1 cellular context compared by ENCODE assay signal in the genomic region with DNA sequence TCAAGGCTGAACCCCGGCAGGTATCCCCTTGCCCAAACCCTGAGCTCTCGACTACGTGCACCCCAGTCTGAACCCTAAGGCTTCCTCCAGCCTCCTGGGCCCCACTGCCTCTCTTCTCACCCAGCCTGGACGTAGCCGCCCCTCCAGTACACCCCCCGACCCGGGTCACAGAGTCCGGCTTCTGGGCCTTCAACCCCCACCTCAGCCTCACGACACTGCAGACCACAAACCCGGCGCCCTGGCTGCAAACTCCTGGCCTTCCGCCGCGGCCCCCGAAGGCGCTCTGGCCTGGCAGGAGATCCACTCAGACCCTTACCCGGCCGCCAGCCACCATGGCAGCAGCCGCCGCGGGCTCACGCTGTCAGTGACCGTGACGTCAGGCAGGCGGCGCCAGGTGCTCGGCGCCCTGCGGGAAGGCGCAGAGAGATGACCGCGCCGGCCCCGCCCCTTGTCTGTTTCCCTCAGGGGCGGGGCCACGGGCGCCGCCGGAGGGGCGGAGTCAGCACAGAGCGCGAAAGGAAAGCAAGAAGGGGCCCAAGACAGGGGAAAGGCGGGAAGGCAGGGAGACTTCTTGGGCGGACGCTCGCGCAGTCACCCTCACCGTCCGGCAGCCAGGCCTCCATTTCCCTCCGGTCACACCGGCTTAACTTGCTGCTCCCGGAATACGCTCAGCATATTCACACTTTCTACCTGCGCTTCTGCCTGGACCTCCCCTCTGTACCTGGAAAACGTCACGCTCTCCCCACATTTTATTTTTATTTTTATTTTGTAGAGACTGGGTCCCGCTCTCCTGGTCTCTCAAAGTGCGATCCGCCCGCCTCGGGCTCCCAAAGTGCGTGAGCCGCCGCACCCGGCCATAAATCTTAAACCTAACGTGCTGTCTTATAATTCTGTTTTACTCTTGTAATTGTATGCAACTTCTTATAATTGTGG.
TF ChIP-seq lines count a peak whose summit lies in the region.

A gene with protein sequence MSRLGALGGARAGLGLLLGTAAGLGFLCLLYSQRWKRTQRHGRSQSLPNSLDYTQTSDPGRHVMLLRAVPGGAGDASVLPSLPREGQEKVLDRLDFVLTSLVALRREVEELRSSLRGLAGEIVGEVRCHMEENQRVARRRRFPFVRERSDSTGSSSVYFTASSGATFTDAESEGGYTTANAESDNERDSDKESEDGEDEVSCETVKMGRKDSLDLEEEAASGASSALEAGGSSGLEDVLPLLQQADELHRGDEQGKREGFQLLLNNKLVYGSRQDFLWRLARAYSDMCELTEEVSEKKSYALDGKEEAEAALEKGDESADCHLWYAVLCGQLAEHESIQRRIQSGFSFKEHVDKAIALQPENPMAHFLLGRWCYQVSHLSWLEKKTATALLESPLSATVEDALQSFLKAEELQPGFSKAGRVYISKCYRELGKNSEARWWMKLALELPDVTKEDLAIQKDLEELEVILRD (minus strand): TSS at position 372 of the 933 bp plus-strand sequence. CDS start 471 bp downstream, outside the sequence.

TF ChIP-seq in HEK293, 187 proteins besides CTCF, POLR2A, EP300 and RAD21 (continued from another document and continues in another):
- TF ChIP-seq, protein P1, sequence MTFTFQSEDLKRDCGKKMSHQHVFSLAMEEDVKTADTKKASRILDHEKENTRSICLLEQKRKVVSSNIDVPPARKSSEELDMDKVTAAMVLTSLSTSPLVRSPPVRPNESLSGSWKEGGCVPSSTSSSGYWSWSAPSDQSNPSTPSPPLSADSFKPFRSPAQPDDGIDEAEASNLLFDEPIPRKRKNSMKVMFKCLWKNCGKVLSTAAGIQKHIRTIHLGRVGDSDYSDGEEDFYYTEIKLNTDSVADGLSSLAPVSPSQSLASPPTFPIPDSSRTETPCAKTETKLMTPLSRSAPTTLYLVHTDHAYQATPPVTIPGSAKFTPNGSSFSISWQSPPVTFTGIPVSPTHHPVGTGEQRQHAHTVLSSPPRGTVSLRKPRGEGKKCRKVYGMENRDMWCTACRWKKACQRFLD (tag by site-specific recombination; IDR thresholded peaks at IDR 0.05), result no peak
- TF ChIP-seq KLF7 (tag by site-specific recombination; IDR thresholded peaks at IDR 0.05; ENCODE audit: borderline replicate concordance), result 0 out of 2 replicates have a peak, but pooled peaks have one; percentile 47
- TF ChIP-seq ZNF174 (tag by site-specific recombination; IDR thresholded peaks at IDR 0.05), result no peak
- no peak for TF ChIP-seq OVOL3 (tag by site-specific recombination; IDR thresholded peaks at IDR 0.05)
- TF ChIP-seq ZBTB7A (tag by site-specific recombination; IDR thresholded peaks at IDR 0.05; ENCODE audit: low read depth), result no peak; the same call in 1 of the 2 replicates
- no peak for TF ChIP-seq ZNF521 (tag by site-specific recombination; IDR thresholded peaks at IDR 0.05)
- no peak for TF ChIP-seq TCF7L2 (IDR thresholded peaks at IDR 0.05; ENCODE audit: borderline replicate concordance, low read depth, low read length)
- TF ChIP-seq ZEB2 (tag by site-specific recombination; IDR thresholded peaks at IDR 0.05), result peak; percentile 85
- TF ChIP-seq ZNF239 (tag by site-specific recombination; IDR thresholded peaks at IDR 0.05), result no peak
- TF ChIP-seq KLF8 (tag by site-specific recombination; IDR thresholded peaks at IDR 0.05), result peak; percentile 88
- no peak for TF ChIP-seq ZFP37 (tag by site-specific recombination; IDR thresholded peaks at IDR 0.05)
- TF ChIP-seq, protein P2, sequence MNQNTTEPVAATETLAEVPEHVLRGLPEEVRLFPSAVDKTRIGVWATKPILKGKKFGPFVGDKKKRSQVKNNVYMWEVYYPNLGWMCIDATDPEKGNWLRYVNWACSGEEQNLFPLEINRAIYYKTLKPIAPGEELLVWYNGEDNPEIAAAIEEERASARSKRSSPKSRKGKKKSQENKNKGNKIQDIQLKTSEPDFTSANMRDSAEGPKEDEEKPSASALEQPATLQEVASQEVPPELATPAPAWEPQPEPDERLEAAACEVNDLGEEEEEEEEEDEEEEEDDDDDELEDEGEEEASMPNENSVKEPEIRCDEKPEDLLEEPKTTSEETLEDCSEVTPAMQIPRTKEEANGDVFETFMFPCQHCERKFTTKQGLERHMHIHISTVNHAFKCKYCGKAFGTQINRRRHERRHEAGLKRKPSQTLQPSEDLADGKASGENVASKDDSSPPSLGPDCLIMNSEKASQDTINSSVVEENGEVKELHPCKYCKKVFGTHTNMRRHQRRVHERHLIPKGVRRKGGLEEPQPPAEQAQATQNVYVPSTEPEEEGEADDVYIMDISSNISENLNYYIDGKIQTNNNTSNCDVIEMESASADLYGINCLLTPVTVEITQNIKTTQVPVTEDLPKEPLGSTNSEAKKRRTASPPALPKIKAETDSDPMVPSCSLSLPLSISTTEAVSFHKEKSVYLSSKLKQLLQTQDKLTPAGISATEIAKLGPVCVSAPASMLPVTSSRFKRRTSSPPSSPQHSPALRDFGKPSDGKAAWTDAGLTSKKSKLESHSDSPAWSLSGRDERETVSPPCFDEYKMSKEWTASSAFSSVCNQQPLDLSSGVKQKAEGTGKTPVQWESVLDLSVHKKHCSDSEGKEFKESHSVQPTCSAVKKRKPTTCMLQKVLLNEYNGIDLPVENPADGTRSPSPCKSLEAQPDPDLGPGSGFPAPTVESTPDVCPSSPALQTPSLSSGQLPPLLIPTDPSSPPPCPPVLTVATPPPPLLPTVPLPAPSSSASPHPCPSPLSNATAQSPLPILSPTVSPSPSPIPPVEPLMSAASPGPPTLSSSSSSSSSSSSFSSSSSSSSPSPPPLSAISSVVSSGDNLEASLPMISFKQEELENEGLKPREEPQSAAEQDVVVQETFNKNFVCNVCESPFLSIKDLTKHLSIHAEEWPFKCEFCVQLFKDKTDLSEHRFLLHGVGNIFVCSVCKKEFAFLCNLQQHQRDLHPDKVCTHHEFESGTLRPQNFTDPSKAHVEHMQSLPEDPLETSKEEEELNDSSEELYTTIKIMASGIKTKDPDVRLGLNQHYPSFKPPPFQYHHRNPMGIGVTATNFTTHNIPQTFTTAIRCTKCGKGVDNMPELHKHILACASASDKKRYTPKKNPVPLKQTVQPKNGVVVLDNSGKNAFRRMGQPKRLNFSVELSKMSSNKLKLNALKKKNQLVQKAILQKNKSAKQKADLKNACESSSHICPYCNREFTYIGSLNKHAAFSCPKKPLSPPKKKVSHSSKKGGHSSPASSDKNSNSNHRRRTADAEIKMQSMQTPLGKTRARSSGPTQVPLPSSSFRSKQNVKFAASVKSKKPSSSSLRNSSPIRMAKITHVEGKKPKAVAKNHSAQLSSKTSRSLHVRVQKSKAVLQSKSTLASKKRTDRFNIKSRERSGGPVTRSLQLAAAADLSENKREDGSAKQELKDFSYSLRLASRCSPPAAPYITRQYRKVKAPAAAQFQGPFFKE (tag by site-specific recombination; IDR thresholded peaks at IDR 0.05; ENCODE audit: borderline replicate concordance), result no peak
- TF ChIP-seq KLF1 (tag by site-specific recombination; IDR thresholded peaks at IDR 0.05), result peak; percentile 76
- TF ChIP-seq ZBTB20 (tag by site-specific recombination; IDR thresholded peaks at IDR 0.05), result peak; percentile 48; the same call in 1 of the 2 replicates
- no peak; the same call in 1 of the 2 replicates for TF ChIP-seq ZNF843 (tag by site-specific recombination; IDR thresholded peaks at IDR 0.05)
- no peak for TF ChIP-seq ZNF211 (tag by site-specific recombination; IDR thresholded peaks at IDR 0.05; ENCODE audit: low read depth)
- TF ChIP-seq ZNF335 (tag by site-specific recombination; conservative IDR thresholded peaks at IDR 0.05), result peak; percentile 72
- TF ChIP-seq ZNF610 (tag by site-specific recombination; IDR thresholded peaks at IDR 0.05; ENCODE audit: borderline replicate concordance), result peak; percentile 76; the same call in 1 of the 2 replicates
- TF ChIP-seq ZNF600 (tag by site-specific recombination; IDR thresholded peaks at IDR 0.05), result no peak
- no peak for TF ChIP-seq ZSCAN16 (tag by site-specific recombination; IDR thresholded peaks at IDR 0.05)
- TF ChIP-seq ZNF362 (tag by site-specific recombination; IDR thresholded peaks at IDR 0.05), result no peak
- TF ChIP-seq ZBTB26 (tag by site-specific recombination; optimal IDR thresholded peaks at IDR 0.05), result peak; percentile 69
- TF ChIP-seq ZBTB44 (tag by site-specific recombination; IDR thresholded peaks at IDR 0.05), result no peak
- peak; percentile 52; the same call in 1 of the 2 replicates for TF ChIP-seq ZBTB11 (tag by site-specific recombination; conservative IDR thresholded peaks at IDR 0.05; ENCODE audit: low read depth)
- no peak for TF ChIP-seq ZNF416 (tag by site-specific recombination; IDR thresholded peaks at IDR 0.05)
- peak; percentile 38; the same call in 1 of the 2 replicates for TF ChIP-seq INSM2 (tag by site-specific recombination; IDR thresholded peaks at IDR 0.05)
- TF ChIP-seq, protein P3, sequence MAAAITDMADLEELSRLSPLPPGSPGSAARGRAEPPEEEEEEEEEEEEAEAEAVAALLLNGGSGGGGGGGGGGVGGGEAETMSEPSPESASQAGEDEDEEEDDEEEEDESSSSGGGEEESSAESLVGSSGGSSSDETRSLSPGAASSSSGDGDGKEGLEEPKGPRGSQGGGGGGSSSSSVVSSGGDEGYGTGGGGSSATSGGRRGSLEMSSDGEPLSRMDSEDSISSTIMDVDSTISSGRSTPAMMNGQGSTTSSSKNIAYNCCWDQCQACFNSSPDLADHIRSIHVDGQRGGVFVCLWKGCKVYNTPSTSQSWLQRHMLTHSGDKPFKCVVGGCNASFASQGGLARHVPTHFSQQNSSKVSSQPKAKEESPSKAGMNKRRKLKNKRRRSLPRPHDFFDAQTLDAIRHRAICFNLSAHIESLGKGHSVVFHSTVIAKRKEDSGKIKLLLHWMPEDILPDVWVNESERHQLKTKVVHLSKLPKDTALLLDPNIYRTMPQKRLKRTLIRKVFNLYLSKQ (tag by site-specific recombination; IDR thresholded peaks at IDR 0.05; ENCODE audit: borderline replicate concordance), result 0 out of 2 replicates have a peak, but pooled peaks have one; percentile 33
- 0 out of 2 replicates have a peak, but pooled peaks have one; percentile 31 for TF ChIP-seq GLIS1 (tag by site-specific recombination; IDR thresholded peaks at IDR 0.05)
